18 cellular contexts compared by ENCODE assay signal in the genomic region with DNA sequence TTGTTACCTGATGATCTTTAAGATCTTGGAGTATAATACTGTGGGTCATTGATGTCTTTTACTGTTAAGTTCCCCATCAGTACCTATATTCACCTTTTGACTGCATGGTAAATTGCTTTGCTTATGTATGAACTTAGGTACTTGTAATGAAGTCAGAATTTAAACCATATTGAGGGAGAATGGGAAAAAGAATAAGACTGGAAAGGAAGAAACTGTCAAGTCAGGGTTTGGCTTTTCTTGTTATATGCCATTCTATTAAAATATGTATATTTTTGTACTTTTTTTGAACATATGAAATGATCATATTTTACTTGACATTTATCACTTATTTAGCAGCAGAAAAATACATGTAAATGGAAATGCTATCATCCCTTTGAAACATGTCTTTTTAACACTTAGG. TPM values are rescaled to one million over a fixed set of nuclear protein-coding genes. Genes with fewer than 3 reads are reported as not detected.
DNase-seq lines count a peak whose midpoint lies in the region; ATAC-seq and TF ChIP-seq lines count a peak whose summit lies in the region.
"Had no signal": no experiment of that assay in that cellular context is flagged by ENCODE, and none has a peak within 500 bp of the region (broad histone marks: within the 10 kb centered on the region; RNA-seq: fewer than 3 reads in every experiment).

No MANE protein-coding gene starts in this region.

- H2AFZ ChIP-seq in osteoblast (ENCODE audit: low read length), result peak overlapping the region; percentile 30

- ATAC-seq in natural killer cell, result no peak
- ATAC-seq in natural killer cell treated with Interleukin-12 subunit alpha and Interleukin-12 subunit beta and Interleukin-15 and Interleukin-18, amount 100 ng/mL, for 72 hours, result no peak
- ATAC-seq: A549 had no signal

- H3K36me3 Mint-ChIP-seq in natural killer cell, result no peaks in the 10 kb centered on the region
- peaks cover 5% of the 10 kb centered on the region for H3K36me3 Mint-ChIP-seq in natural killer cell treated with Interleukin-12 subunit alpha and Interleukin-12 subunit beta and Interleukin-15 and Interleukin-18, amount 100 ng/mL, for 72 hours
- H3K36me3 Mint-ChIP-seq in immature natural killer cell, result no peaks in the 10 kb centered on the region
- H3K36me3 Mint-ChIP-seq: CD14-positive monocyte had no signal

- H3K27ac Mint-ChIP-seq in natural killer cell (no peak overlapping the region), immature natural killer cell (peak overlapping the region in 3 of 6 donors; percentile 10 to 44 (median 29))
- H3K27ac Mint-ChIP-seq in natural killer cell treated with Interleukin-12 subunit alpha and Interleukin-12 subunit beta and Interleukin-15 and Interleukin-18, amount 100 ng/mL, for 72 hours, result peak overlapping the region in 1 of 2 donors; percentile 60
- H3K27ac Mint-ChIP-seq: CD4-positive, alpha-beta memory T cell had no signal

- no peak overlapping the region for H3K4me2 ChIP-seq in osteoblast (ENCODE audit: insufficient read depth, low read length)
- H3K4me2 ChIP-seq: A549, BLaER1 had no signal

- peaks cover 34 to 39% of the 10 kb centered on the region in 2 donors for H3K4me1 Mint-ChIP-seq in natural killer cell
- H3K4me1 Mint-ChIP-seq in natural killer cell treated with Interleukin-12 subunit alpha and Interleukin-12 subunit beta and Interleukin-15 and Interleukin-18, amount 100 ng/mL, for 72 hours (ENCODE audit: low read depth in 2 of 2), result peaks cover 18 to 20% of the 10 kb centered on the region in 2 donors
- peaks cover 29 to 42% of the 10 kb centered on the region in 2 donors for H3K4me1 Mint-ChIP-seq in immature natural killer cell

- H3K4me3 Mint-ChIP-seq in natural killer cell (peak overlapping the region; percentile 21), immature natural killer cell (peak overlapping the region in 4 of 5 donors; percentile 33 to 64 (median 46))
- H3K4me3 Mint-ChIP-seq in natural killer cell treated with Interleukin-12 subunit alpha and Interleukin-12 subunit beta and Interleukin-15 and Interleukin-18, amount 100 ng/mL, for 72 hours, result no peak overlapping the region
- H3K4me3 Mint-ChIP-seq: CD14-positive monocyte; CD4-positive, alpha-beta memory T cell had no signal

- H3K4me3 ChIP-seq in adrenal gland, result no peak overlapping the region
- H3K4me3 ChIP-seq in osteoblast (ENCODE audit: insufficient read depth, low read length), result no peak overlapping the region
- no peak overlapping the region for H3K4me3 ChIP-seq in coronary artery
- H3K4me3 ChIP-seq: A549, BLaER1 had no signal

- H3K9me3 Mint-ChIP-seq in natural killer cell (no peaks in the 10 kb centered on the region), immature natural killer cell (no peaks in the 10 kb centered on the region)
- H3K9me3 Mint-ChIP-seq in natural killer cell treated with Interleukin-12 subunit alpha and Interleukin-12 subunit beta and Interleukin-15 and Interleukin-18, amount 100 ng/mL, for 72 hours, result peaks cover 3% of the 10 kb centered on the region
- H3K9me3 Mint-ChIP-seq: CD4-positive, alpha-beta memory T cell had no signal

- TF ChIP-seq CTCF in natural killer cell (IDR thresholded peaks at IDR 0.05), result no peak
- TF ChIP-seq CTCF in adrenal gland (IDR thresholded peaks at IDR 0.05), result no peak
- TF ChIP-seq CTCF in osteoblast (IDR thresholded peaks at IDR 0.05; ENCODE audit: extremely low read depth, low read depth, low read length), result no peak
- TF ChIP-seq CTCF in coronary artery (IDR thresholded peaks at IDR 0.05), result no peak

- DNase-seq in natural killer cell (no peak), adrenal gland (no peak), immature natural killer cell (no peak), osteoblast (ENCODE audit: insufficient read length, low spot score, missing footprints) (no peak), cerebellar nuclear complex (lab: John Stamatoyannopoulos, UW) (no peak), NCI-H2196 treated with DMSO at 0.1 percent for 48 hours (lab: John Stamatoyannopoulos, UW; ENCODE audit: unreplicated experiment) (no peak), coronary artery (ENCODE audit: low spot score) (no peak)
- DNase-seq in natural killer cell treated with Interleukin-12 subunit alpha and Interleukin-12 subunit beta and Interleukin-15 and Interleukin-18, amount 100 ng/mL, for 72 hours (ENCODE audit: low spot score), result no peak
- DNase-seq: CD4-positive, alpha-beta memory T cell; DMS153; DMS79; GDM1; GOT3; H7 had no signal

- no peaks in the 10 kb centered on the region for H3K79me2 ChIP-seq in osteoblast (ENCODE audit: insufficient read depth, low read length)

- intact Hi-C loops in natural killer cell (cut with micrococcal nuclease) (no loop called here), adrenal gland (cut with DNase I) (loop anchor here in 1 of 2 donors (10.0 kb wide), 1 partner anchor 50 kb away; no protein-coding TSS in a partner anchor)

- H3K4me1 ChIP-seq in adrenal gland (replicated peaks in 1 of 2) (peaks cover 58 to 94% of the 10 kb centered on the region in 2 donors), osteoblast (ENCODE audit: insufficient read depth, low read length) (peaks cover 10% of the 10 kb centered on the region)

- H3K27ac ChIP-seq in adrenal gland (peak overlapping the region in 3 of 5 donors; percentile 31 to 78 (median 50)), osteoblast (ENCODE audit: low read depth, low read length) (no peak overlapping the region), coronary artery (no peak overlapping the region)
- H3K27ac ChIP-seq: 22Rv1, A549, BLaER1 had no signal

- H3K36me3 ChIP-seq in adrenal gland (replicated peaks in 1 of 2) (no peaks in the 10 kb centered on the region), osteoblast (ENCODE audit: insufficient read depth, low read length) (no peaks in the 10 kb centered on the region)

- no peaks in the 10 kb centered on the region for H3K9me3 ChIP-seq in adrenal gland (replicated peaks in 1 of 3)
- H3K9me3 ChIP-seq in osteoblast (ENCODE audit: low read depth, low read length), result no peaks in the 10 kb centered on the region
- H3K9me3 ChIP-seq: A549 had no signal

- no peaks in the 10 kb centered on the region for H4K20me1 ChIP-seq in osteoblast (ENCODE audit: insufficient read depth, low read length)

- H3K27me3 Mint-ChIP-seq in natural killer cell (ENCODE audit: low read depth in 2 of 2) (no peaks in the 10 kb centered on the region), immature natural killer cell (ENCODE audit: low read depth in 3 of 3) (peaks cover 0 to 1% (median 0%) of the 10 kb centered on the region in 3 donors)
- H3K27me3 Mint-ChIP-seq in natural killer cell treated with Interleukin-12 subunit alpha and Interleukin-12 subunit beta and Interleukin-15 and Interleukin-18, amount 100 ng/mL, for 72 hours, result no peaks in the 10 kb centered on the region
- H3K27me3 Mint-ChIP-seq: CD4-positive, alpha-beta memory T cell had no signal

- TF ChIP-seq POLR2A in adrenal gland (IDR thresholded peaks at IDR 0.05), result no peak

- H3K27me3 ChIP-seq in adrenal gland (no peaks in the 10 kb centered on the region), osteoblast (ENCODE audit: insufficient read depth, low read length) (no peaks in the 10 kb centered on the region)
- H3K27me3 ChIP-seq: BLaER1 had no signal

RNA-seq across cellular contexts. Expression of gene KIAA1958, which starts 58.6 kb away (rescaled TPM):
- 1 to 10 TPM; 5.4 to 6.1 (median 5.5) TPM for total RNA-seq in natural killer cell
- total RNA-seq in natural killer cell treated with Interleukin-12 subunit alpha and Interleukin-12 subunit beta and Interleukin-15 and Interleukin-18, amount 100 ng/mL, for 72 hours, result 10 to 100 TPM in 1 of 2 donors, 1 to 10 TPM in 1; 3.5 to 14.6 TPM
- total RNA-seq in adrenal gland, result 10 to 100 TPM; 17.0 to 67.2 (median 39.9) TPM
- 10 to 100 TPM in 1 of 3 donors, 1 to 10 TPM in 2; 3.5 to 11.6 (median 7.3) TPM for polyA plus RNA-seq in adrenal gland
- 1 to 10 TPM in 2 of 3 donors, under 1 TPM in 1; 0.57 to 2.7 (median 1.2) TPM for polyA plus RNA-seq in immature natural killer cell
- total RNA-seq in osteoblast, result 2.4 and 2.5 TPM in 2 replicates

Comparison
In these comparisons a context has a peak if more than half of its experiments do, and no peak if none do; other contexts are left out.
1. H3K27ac ChIP-seq: peak in adrenal gland (3 of 5); none in osteoblast (single experiment) and coronary artery (0 of 2).